Comparison of ENCODE assay signal across 27 cellular contexts in genomic region chr13:97700306-97700848, GRCh38.
"Had no signal": no experiment of that assay in that cellular context is flagged by ENCODE, and none has a peak within 500 bp of the region (broad histone marks: within the 10 kb centered on the region; RNA-seq: fewer than 3 reads in every experiment).

No MANE protein-coding gene starts in this region.

- H3K36me3 Mint-ChIP-seq: mesothelial cell of epicardium; naive thymus-derived CD4-positive, alpha-beta T cell had no signal

- H3K4me3 Mint-ChIP-seq: mesothelial cell of epicardium; naive thymus-derived CD4-positive, alpha-beta T cell had no signal

- H3K27ac ChIP-seq: coronary artery, dorsolateral prefrontal cortex, epithelial cell of prostate, esophagus squamous epithelium, gastrocnemius medialis, heart right ventricle, left lung, lower lobe of right lung had no signal

- FAIRE-seq: colon, islet of Langerhans, keratinocyte had no signal

- H3K36me3 ChIP-seq: esophagus squamous epithelium, gastrocnemius medialis, heart right ventricle, left lung, lower lobe of right lung had no signal

- H3K27me3 ChIP-seq: dorsolateral prefrontal cortex, esophagus squamous epithelium, gastrocnemius medialis, heart right ventricle, left lung had no signal

- H3K27ac Mint-ChIP-seq: mesothelial cell of epicardium; naive thymus-derived CD4-positive, alpha-beta T cell had no signal

- ATAC-seq: esophagus mucosa; gastrocnemius medialis; heart right ventricle; left cardiac atrium; left lung; left ventricle myocardium superior; lower lobe of right lung; mucosa of descending colon; naive thymus-derived CD4-positive, alpha-beta T cell had no signal

- H3K4me1 Mint-ChIP-seq: mesothelial cell of epicardium; naive thymus-derived CD4-positive, alpha-beta T cell had no signal

- DNase-seq: dermis blood vessel endothelial cell; dorsolateral prefrontal cortex; effector CD4-positive, alpha-beta T cell; effector memory CD4-positive, alpha-beta T cell; erythroblast; esophagus squamous epithelium; foreskin fibroblast; foreskin melanocyte; gastrocnemius medialis; glutamatergic neuron; head of caudate nucleus; heart right ventricle; hippocampal formation; left cardiac atrium; left lung; left ventricle myocardium superior; lower lobe of right lung; mesenchymal stem cell; mucosa of descending colon; naive thymus-derived CD4-positive, alpha-beta T cell had no signal

- H3K9me3 ChIP-seq: esophagus squamous epithelium, gastrocnemius medialis, heart right ventricle, left lung, lower lobe of right lung, mucosa of descending colon had no signal

- H3K4me1 ChIP-seq: esophagus squamous epithelium, gastrocnemius medialis, heart right ventricle, left lung, lower lobe of right lung had no signal

- H3K4me3 ChIP-seq: coronary artery, dorsolateral prefrontal cortex, esophagus squamous epithelium, gastrocnemius medialis, heart right ventricle, left lung, lower lobe of right lung, mucosa of descending colon had no signal
